In genomic region chr15:90934949-90935751, GRCh38 we compare ENCODE assay signal across 8 cellular contexts. TPM values are rescaled to one million over a fixed set of nuclear protein-coding genes. Genes with fewer than 3 reads are reported as not detected.
DNase-seq lines count a peak whose midpoint lies in the region; ATAC-seq and TF ChIP-seq lines count a peak whose summit lies in the region.

Gene UNC45A, plus strand, starts transcription at chr15:90935285. Its CDS starts 40 bp downstream, at chr15:90935325.

- H3K27me3 ChIP-seq in PC-9 (ENCODE audit: insufficient read depth, low read depth): no peaks in the 10 kb centered on the region

- H3K27me3 Mint-ChIP-seq in activated T-cell treated with anti-CD3 and anti-CD28 coated beads, Interleukin-2, amount 50 U/mL, for 4 hours (ENCODE audit: low read depth): no peaks in the 10 kb centered on the region

- H3K4me1 Mint-ChIP-seq in activated T-cell treated with anti-CD3 and anti-CD28 coated beads, Interleukin-2, amount 50 U/mL, for 4 hours (ENCODE audit: low read depth): peaks cover 34% of the 10 kb centered on the region

- no peaks in the 10 kb centered on the region for H4K20me1 ChIP-seq in PC-9 (ENCODE audit: insufficient read depth)

- peaks cover 5% of the 10 kb centered on the region for H3K36me3 Mint-ChIP-seq in activated T-cell treated with anti-CD3 and anti-CD28 coated beads, Interleukin-2, amount 50 U/mL, for 4 hours (ENCODE audit: insufficient read depth)

- no peak for TF ChIP-seq CTCF in PC-9 (conservative IDR thresholded peaks at IDR 0.05)

- H3F3A ChIP-seq in PC-9 (ENCODE audit: insufficient read depth, low read depth): peaks cover 15% of the 10 kb centered on the region; the same call in 1 of the 2 replicates

- POLR2A ChIA-PET in PC-9 (lab: Charles Lee; ENCODE audit: unreplicated experiment): interaction anchor here (0.6 to 1.1 kb wide), 7 partner anchors 14 to 636 kb away, joined by 3 to 9 read pairs (median 4); partner anchors contain the start of genes PRC1, RCCD1 and VPS33B

- H3K4me3 ChIP-seq in PC-9: peak within 1 kb of the TSS; percentile 89

- BruUV-seq in PC-9 (replicated peaks; lab: Mats Ljungman, UMichigan): no TSS peak

- H2AFZ ChIP-seq in PC-9: peak within 1 kb of the TSS; percentile 90

- ATAC-seq in GM21717 (IDR thresholded peaks at IDR 0.05; ENCODE audit: unreplicated experiment): peak; percentile 61
- ATAC-seq in activated T-cell treated with anti-CD3 and anti-CD28 coated beads, Interleukin-2, amount 50 U/mL, for 4 hours: peak; percentile 78 to 79
- ATAC-seq in esophagus mucosa: peak; percentile 87

- H3K4me1 ChIP-seq in PC-9 (replicated peaks; ENCODE audit: insufficient read depth): peaks cover 20% of the 10 kb centered on the region

- intact Hi-C loops in PC-9 (cut with micrococcal nuclease; ENCODE audit: unreplicated experiment): loop anchor here (1.0 to 10.0 kb wide), 6 partner anchors 60 to 833 kb away; partner anchors contain the start of genes BLM, IDH2 and PRC1

- peak within 1 kb of the TSS; percentile 83 for H3K4me2 ChIP-seq in PC-9

- peak within 1 kb of the TSS; percentile 82 for H3K4me3 Mint-ChIP-seq in activated T-cell treated with anti-CD3 and anti-CD28 coated beads, Interleukin-2, amount 50 U/mL, for 4 hours

- CTCF ChIA-PET in PC-9 (lab: Charles Lee): interaction anchor here (0.6 to 1.8 kb wide), 7 partner anchors 8 to 751 kb away, joined by 3 to 12 read pairs (median 8); no protein-coding TSS in a partner anchor

- H3K9me3 ChIP-seq in PC-9 (ENCODE audit: insufficient read depth, low read depth): no peaks in the 10 kb centered on the region

- H3K36me3 ChIP-seq in PC-9 (ENCODE audit: low read depth): no peaks in the 10 kb centered on the region; the same call in 1 of the 2 replicates

- in situ Hi-C loops in KBM-7 (cut with MboI; ENCODE audit: low pct_unique_long_range_greater_than_20kb, low sequenced_read_pairs): no loop called here

- H3K27ac ChIP-seq in PC-9: no peak within 1 kb of the TSS

- no peaks in the 10 kb centered on the region for H3K9me3 Mint-ChIP-seq in activated T-cell treated with anti-CD3 and anti-CD28 coated beads, Interleukin-2, amount 50 U/mL, for 4 hours

- no peaks in the 10 kb centered on the region for H3K9me2 ChIP-seq in PC-9 (ENCODE audit: insufficient read depth)

- DNase-seq in DMS153 treated with DMSO at 0.1 percent for 48 hours (lab: John Stamatoyannopoulos, UW; ENCODE audit: unreplicated experiment) (peak; percentile 19), KBM-7 (peak; percentile 92), PC-9 (peak; percentile 80 to 94), myocyte (ENCODE audit: low read depth) (peak; percentile 89)
- DNase-seq in activated T-cell treated with anti-CD3 and anti-CD28 coated beads, Interleukin-2, amount 50 U/mL, for 4 hours: peak; percentile 95
- DNase-seq in stimulated activated CD8-positive, alpha-beta memory T cell treated with anti-CD3 and anti-CD28 coated beads, Interleukin-7, amount 100 ng/mL, for 48 hours (ENCODE audit: extremely low read depth in 1 of 2, low read depth in 1 of 2): peak; percentile 94

- H3K79me2 ChIP-seq in PC-9 (ENCODE audit: low read depth): peaks cover 11% of the 10 kb centered on the region

RNA-seq across cellular contexts. Expression of gene UNC45A, which starts in this region (rescaled TPM):
- total RNA-seq in PC-9 (2021): 81.8 and 86.0 TPM in 2 replicates
- total RNA-seq in activated T-cell treated with anti-CD3 and anti-CD28 coated beads, Interleukin-2, amount 50 U/mL, for 4 hours: 10 to 100 TPM; 63.4 to 70.5 (median 68.0) TPM
- total RNA-seq in esophagus mucosa: 48.9 TPM
- total RNA-seq in myocyte: 30.9 and 37.8 TPM in 2 replicates
- 58.6 TPM for polyA plus RNA-seq in myocyte (2012)

Comparison
In these comparisons a context has a peak if more than half of its experiments do, and no peak if none do; other contexts are left out.
1. DNase-seq: peak in every context shown above with its lines; median percentile 95 in activated T-cell treated with anti-CD3 and anti-CD28 coated beads, Interleukin-2, amount 50 U/mL, for 4 hours; 94 in stimulated activated CD8-positive, alpha-beta memory T cell treated with anti-CD3 and anti-CD28 coated beads, Interleukin-7, amount 100 ng/mL, for 48 hours; 92 in KBM-7; 89 in myocyte; 87 in PC-9; 19 in DMS153 treated with DMSO at 0.1 percent for 48 hours.